In the genomic region with DNA sequence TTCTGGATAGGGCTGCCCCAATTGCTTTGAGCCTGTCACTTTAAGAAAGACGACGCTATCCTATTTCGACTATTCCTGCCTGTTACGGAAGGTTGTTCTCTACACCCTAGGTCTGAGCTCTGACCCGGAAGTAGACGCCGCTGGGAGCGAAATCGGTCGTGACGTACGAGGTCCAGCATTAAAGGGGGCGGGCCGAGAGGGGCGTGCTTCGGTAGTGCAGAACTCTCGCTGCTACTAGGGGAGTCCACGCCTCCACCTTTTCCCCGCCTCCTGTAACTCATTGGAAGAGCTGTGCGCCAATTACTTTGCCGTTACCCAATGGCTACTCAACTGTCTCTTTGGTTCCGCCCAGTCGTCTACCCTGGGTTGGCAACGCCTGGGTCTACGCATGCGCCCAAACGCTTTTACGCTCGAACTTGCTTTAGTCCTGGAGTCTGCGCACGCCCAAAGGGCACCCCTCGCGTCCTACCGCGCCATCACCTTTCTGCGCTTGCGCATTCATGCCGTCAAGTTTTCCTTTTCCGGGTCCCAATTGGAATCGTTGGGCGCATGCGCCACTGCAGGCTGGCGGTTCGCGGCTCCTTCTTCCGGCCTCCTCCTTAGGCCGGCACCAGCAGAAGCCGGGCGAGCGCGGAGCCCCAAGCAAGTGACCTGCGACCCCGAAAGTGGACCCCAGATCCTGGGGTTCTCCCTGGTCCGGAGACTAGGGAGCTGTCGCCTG, we compare ENCODE assay signal across 1 cellular context.
A peak's percentile ranks its signal among the peaks of the same experiment; 100 is the strongest.
TF ChIP-seq lines count a peak whose summit lies in the region.

PCNX3 (plus strand) TSS at position 548 of the 721 bp plus-strand sequence. CDS start 536 bp downstream, outside the sequence.

TF ChIP-seq in HepG2, 621 proteins besides CTCF, POLR2A, EP300 and RAD21 (continued from another document and continues in another):
- TF ChIP-seq, protein P1, sequence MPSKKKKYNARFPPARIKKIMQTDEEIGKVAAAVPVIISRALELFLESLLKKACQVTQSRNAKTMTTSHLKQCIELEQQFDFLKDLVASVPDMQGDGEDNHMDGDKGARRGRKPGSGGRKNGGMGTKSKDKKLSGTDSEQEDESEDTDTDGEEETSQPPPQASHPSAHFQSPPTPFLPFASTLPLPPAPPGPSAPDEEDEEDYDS (CRISPR knock-in tag; IDR thresholded peaks at IDR 0.05) = peak; percentile 83
- TF ChIP-seq MAFK (conservative IDR thresholded peaks at IDR 0.05 in 1 of 2, IDR thresholded peaks at IDR 0.05 in 1 of 2; ENCODE audit: low read length in 2 of 2) (no peak), EEA1 (CRISPR knock-in tag; IDR thresholded peaks at IDR 0.05; ENCODE audit: borderline replicate concordance) (no peak; the same call in 1 of the 2 replicates), ATF2 (CRISPR knock-in tag; IDR thresholded peaks at IDR 0.05) (peak; percentile 68; the same call in 1 of the 2 replicates), TRAFD1 (CRISPR knock-in tag; IDR thresholded peaks at IDR 0.05; ENCODE audit: borderline replicate concordance) (no peak), IRF9 (CRISPR knock-in tag; IDR thresholded peaks at IDR 0.05; ENCODE audit: borderline replicate concordance) (peak; percentile 87), FOXK2 (IDR thresholded peaks at IDR 0.05) (peak; percentile 45; the same call in 1 of the 2 replicates), SOX13 (IDR thresholded peaks at IDR 0.05) (no peak), SOX13 (CRISPR knock-in tag; conservative IDR thresholded peaks at IDR 0.05 in 1 of 2, IDR thresholded peaks at IDR 0.05 in 1 of 2) (no peak; a peak in 1 of 4 replicates), ZBTB20 (CRISPR knock-in tag; IDR thresholded peaks at IDR 0.05; ENCODE audit: borderline replicate concordance, low read depth) (peak; percentile 63), E2F2 (CRISPR knock-in tag; IDR thresholded peaks at IDR 0.05; ENCODE audit: borderline replicate concordance) (no peak), SP1 (IDR thresholded peaks at IDR 0.05) (peak; percentile 19; the same call in 1 of the 2 replicates), SP1 (CRISPR knock-in tag; IDR thresholded peaks at IDR 0.05) (peak; percentile 76; the same call in 1 of the 2 replicates), SP4 (CRISPR knock-in tag; IDR thresholded peaks at IDR 0.05) (peak; percentile 86; the same call in 1 of the 2 replicates), PITX1 (CRISPR knock-in tag; IDR thresholded peaks at IDR 0.05) (peak; percentile 60; the same call in 1 of the 2 replicates), YEATS2 (CRISPR knock-in tag; IDR thresholded peaks at IDR 0.05; ENCODE audit: borderline replicate concordance) (peak; percentile 85; the same call in 1 of the 2 replicates), MIXL1 (CRISPR knock-in tag; IDR thresholded peaks at IDR 0.05) (peak; percentile 84; the same call in 1 of the 2 replicates), HOXA3 (CRISPR knock-in tag; IDR thresholded peaks at IDR 0.05) (peak; percentile 97), MEF2D (CRISPR knock-in tag; IDR thresholded peaks at IDR 0.05) (peak; percentile 35; the same call in 1 of the 2 replicates), ZBTB3 (CRISPR knock-in tag; IDR thresholded peaks at IDR 0.05; ENCODE audit: borderline replicate concordance, low read depth) (no peak), ATF1 (CRISPR knock-in tag; IDR thresholded peaks at IDR 0.05) (peak; percentile 95), MEIS2 (CRISPR knock-in tag; IDR thresholded peaks at IDR 0.05) (0 out of 2 replicates have a peak, but pooled peaks have one; percentile 22), MAZ (IDR thresholded peaks at IDR 0.05; ENCODE audit: borderline replicate concordance, low read depth, low read length) (no peak), MAZ (CRISPR knock-in tag; IDR thresholded peaks at IDR 0.05; ENCODE audit: low read depth) (peak; percentile 65), ZBTB2 (CRISPR knock-in tag; IDR thresholded peaks at IDR 0.05; ENCODE audit: low read depth) (peak; percentile 85; the same call in 1 of the 2 replicates), JUN (CRISPR knock-in tag; IDR thresholded peaks at IDR 0.05) (0 out of 2 replicates have a peak, but pooled peaks have one; percentile 38)
- TF ChIP-seq, protein P2, sequence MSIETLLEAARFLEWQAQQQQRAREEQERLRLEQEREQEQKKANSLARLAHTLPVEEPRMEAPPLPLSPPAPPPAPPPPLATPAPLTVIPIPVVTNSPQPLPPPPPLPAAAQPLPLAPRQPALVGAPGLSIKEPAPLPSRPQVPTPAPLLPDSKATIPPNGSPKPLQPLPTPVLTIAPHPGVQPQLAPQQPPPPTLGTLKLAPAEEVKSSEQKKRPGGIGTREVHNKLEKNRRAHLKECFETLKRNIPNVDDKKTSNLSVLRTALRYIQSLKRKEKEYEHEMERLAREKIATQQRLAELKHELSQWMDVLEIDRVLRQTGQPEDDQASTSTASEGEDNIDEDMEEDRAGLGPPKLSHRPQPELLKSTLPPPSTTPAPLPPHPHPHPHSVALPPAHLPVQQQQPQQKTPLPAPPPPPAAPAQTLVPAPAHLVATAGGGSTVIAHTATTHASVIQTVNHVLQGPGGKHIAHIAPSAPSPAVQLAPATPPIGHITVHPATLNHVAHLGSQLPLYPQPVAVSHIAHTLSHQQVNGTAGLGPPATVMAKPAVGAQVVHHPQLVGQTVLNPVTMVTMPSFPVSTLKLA (IDR thresholded peaks at IDR 0.05) = peak; percentile 62
- TF ChIP-seq, protein P3, sequence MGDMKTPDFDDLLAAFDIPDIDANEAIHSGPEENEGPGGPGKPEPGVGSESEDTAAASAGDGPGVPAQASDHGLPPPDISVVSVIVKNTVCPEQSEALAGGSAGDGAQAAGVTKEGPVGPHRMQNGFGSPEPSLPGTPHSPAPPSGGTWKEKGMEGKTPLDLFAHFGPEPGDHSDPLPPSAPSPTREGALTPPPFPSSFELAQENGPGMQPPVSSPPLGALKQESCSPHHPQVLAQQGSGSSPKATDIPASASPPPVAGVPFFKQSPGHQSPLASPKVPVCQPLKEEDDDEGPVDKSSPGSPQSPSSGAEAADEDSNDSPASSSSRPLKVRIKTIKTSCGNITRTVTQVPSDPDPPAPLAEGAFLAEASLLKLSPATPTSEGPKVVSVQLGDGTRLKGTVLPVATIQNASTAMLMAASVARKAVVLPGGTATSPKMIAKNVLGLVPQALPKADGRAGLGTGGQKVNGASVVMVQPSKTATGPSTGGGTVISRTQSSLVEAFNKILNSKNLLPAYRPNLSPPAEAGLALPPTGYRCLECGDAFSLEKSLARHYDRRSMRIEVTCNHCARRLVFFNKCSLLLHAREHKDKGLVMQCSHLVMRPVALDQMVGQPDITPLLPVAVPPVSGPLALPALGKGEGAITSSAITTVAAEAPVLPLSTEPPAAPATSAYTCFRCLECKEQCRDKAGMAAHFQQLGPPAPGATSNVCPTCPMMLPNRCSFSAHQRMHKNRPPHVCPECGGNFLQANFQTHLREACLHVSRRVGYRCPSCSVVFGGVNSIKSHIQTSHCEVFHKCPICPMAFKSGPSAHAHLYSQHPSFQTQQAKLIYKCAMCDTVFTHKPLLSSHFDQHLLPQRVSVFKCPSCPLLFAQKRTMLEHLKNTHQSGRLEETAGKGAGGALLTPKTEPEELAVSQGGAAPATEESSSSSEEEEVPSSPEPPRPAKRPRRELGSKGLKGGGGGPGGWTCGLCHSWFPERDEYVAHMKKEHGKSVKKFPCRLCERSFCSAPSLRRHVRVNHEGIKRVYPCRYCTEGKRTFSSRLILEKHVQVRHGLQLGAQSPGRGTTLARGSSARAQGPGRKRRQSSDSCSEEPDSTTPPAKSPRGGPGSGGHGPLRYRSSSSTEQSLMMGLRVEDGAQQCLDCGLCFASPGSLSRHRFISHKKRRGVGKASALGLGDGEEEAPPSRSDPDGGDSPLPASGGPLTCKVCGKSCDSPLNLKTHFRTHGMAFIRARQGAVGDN (CRISPR knock-in tag; IDR thresholded peaks at IDR 0.05) = peak; percentile 55; the same call in 1 of the 2 replicates
- TF ChIP-seq, protein P4, sequence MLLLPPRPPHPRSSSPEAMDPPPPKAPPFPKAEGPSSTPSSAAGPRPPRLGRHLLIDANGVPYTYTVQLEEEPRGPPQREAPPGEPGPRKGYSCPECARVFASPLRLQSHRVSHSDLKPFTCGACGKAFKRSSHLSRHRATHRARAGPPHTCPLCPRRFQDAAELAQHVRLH (CRISPR knock-in tag; IDR thresholded peaks at IDR 0.05; ENCODE audit: borderline replicate concordance, low read depth) = 0 out of 2 replicates have a peak, but pooled peaks have one; percentile 4
- TF ChIP-seq, protein P5, sequence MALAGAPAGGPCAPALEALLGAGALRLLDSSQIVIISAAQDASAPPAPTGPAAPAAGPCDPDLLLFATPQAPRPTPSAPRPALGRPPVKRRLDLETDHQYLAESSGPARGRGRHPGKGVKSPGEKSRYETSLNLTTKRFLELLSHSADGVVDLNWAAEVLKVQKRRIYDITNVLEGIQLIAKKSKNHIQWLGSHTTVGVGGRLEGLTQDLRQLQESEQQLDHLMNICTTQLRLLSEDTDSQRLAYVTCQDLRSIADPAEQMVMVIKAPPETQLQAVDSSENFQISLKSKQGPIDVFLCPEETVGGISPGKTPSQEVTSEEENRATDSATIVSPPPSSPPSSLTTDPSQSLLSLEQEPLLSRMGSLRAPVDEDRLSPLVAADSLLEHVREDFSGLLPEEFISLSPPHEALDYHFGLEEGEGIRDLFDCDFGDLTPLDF (CRISPR knock-in tag; IDR thresholded peaks at IDR 0.05) = peak; percentile 56; the same call in 1 of the 2 replicates
- TF ChIP-seq, protein P6, sequence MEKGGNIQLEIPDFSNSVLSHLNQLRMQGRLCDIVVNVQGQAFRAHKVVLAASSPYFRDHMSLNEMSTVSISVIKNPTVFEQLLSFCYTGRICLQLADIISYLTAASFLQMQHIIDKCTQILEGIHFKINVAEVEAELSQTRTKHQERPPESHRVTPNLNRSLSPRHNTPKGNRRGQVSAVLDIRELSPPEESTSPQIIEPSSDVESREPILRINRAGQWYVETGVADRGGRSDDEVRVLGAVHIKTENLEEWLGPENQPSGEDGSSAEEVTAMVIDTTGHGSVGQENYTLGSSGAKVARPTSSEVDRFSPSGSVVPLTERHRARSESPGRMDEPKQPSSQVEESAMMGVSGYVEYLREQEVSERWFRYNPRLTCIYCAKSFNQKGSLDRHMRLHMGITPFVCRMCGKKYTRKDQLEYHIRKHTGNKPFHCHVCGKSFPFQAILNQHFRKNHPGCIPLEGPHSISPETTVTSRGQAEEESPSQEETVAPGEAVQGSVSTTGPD (CRISPR knock-in tag; IDR thresholded peaks at IDR 0.05) = no peak
- TF ChIP-seq, protein P7, sequence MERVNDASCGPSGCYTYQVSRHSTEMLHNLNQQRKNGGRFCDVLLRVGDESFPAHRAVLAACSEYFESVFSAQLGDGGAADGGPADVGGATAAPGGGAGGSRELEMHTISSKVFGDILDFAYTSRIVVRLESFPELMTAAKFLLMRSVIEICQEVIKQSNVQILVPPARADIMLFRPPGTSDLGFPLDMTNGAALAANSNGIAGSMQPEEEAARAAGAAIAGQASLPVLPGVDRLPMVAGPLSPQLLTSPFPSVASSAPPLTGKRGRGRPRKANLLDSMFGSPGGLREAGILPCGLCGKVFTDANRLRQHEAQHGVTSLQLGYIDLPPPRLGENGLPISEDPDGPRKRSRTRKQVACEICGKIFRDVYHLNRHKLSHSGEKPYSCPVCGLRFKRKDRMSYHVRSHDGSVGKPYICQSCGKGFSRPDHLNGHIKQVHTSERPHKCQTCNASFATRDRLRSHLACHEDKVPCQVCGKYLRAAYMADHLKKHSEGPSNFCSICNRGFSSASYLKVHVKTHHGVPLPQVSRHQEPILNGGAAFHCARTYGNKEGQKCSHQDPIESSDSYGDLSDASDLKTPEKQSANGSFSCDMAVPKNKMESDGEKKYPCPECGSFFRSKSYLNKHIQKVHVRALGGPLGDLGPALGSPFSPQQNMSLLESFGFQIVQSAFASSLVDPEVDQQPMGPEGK (CRISPR knock-in tag; IDR thresholded peaks at IDR 0.05) = peak; percentile 41; the same call in 1 of the 2 replicates
